Comparison of ENCODE assay signal across 8 cellular contexts in genomic region chr5:67343835-67344234, GRCh38.
"Had no signal": no experiment of that assay in that cellular context is flagged by ENCODE, and none has a peak within 500 bp of the region (broad histone marks: within the 10 kb centered on the region; RNA-seq: fewer than 3 reads in every experiment).

No MANE protein-coding gene starts in this region.

- DNase-seq: GM23248, GOT3, H7, HFFc6, KBM-7 had no signal

- H2AFZ ChIP-seq: GM23248 had no signal

- H3K36me3 ChIP-seq: HAP-1 had no signal

- H3K9ac ChIP-seq: GM23248 had no signal

- H3K4me3 ChIP-seq: GM23248, HAP-1 had no signal

- H3K27ac ChIP-seq: GM23248, HL-60 had no signal

- FAIRE-seq: HepG2 had no signal
